In genomic region chr6:138654715-138655634, GRCh38 we compare ENCODE assay signal across 8 cellular contexts.
DNase-seq lines count a peak whose midpoint lies in the region; ATAC-seq and TF ChIP-seq lines count a peak whose summit lies in the region.

No MANE protein-coding gene starts in this region.

- TF ChIP-seq CTCF in activated CD8-positive, alpha-beta T cell treated with anti-CD3 and anti-CD28 coated beads for 36 hours (IDR thresholded peaks at IDR 0.05): no peak

- H3K27ac ChIP-seq in SJCRH30: no peak overlapping the region

- H3K9me3 Mint-ChIP-seq in activated CD8-positive, alpha-beta T cell treated with anti-CD3 and anti-CD28 coated beads for 36 hours: no peaks in the 10 kb centered on the region
- H3K9me3 Mint-ChIP-seq in activated CD8-positive, alpha-beta T cell treated with anti-CD3 and anti-CD28 coated beads, Interleukin-2, amount 10 ng/mL, durations not matched to agents 7 days and 5 days (ENCODE audit: insufficient read depth): no peaks in the 10 kb centered on the region
- no peaks in the 10 kb centered on the region for H3K9me3 Mint-ChIP-seq in activated CD4-positive, alpha-beta memory T cell treated with anti-CD3 and anti-CD28 coated beads, Interleukin-2, amount 10 ng/mL, durations not matched to agents 7 days and 5 days

- no peak overlapping the region for H3K27ac Mint-ChIP-seq in activated CD8-positive, alpha-beta T cell treated with anti-CD3 and anti-CD28 coated beads for 36 hours
- H3K27ac Mint-ChIP-seq in activated CD8-positive, alpha-beta T cell treated with anti-CD3 and anti-CD28 coated beads, Interleukin-2, amount 10 ng/mL, durations not matched to agents 7 days and 5 days: no peak overlapping the region
- peak overlapping the region; percentile 13 for H3K27ac Mint-ChIP-seq in activated CD4-positive, alpha-beta memory T cell treated with anti-CD3 and anti-CD28 coated beads, Interleukin-2, amount 10 ng/mL, durations not matched to agents 7 days and 5 days

- intact Hi-C loops in activated CD8-positive, alpha-beta T cell treated with anti-CD3 and anti-CD28 coated beads for 36 hours (cut with micrococcal nuclease): no loop called here

- CTCF ChIA-PET in activated CD8-positive, alpha-beta T cell treated with anti-CD3 and anti-CD28 coated beads for 36 hours (lab: Charles Lee): interaction anchor here (0.6 to 2.9 kb wide), 7 partner anchors 18 to 1147 kb away, joined by 3 to 12 read pairs (median 3); no protein-coding TSS in a partner anchor
- CTCF ChIA-PET in activated CD8-positive, alpha-beta T cell treated with anti-CD3 and anti-CD28 coated beads, Interleukin-2, amount 10 ng/mL, durations not matched to agents 7 days and 5 days (lab: Charles Lee): interaction anchor here (0.6 to 1.2 kb wide), 4 partner anchors 9 to 117 kb away, joined by 3 to 4 read pairs (median 3); no protein-coding TSS in a partner anchor
- CTCF ChIA-PET in activated CD4-positive, alpha-beta memory T cell treated with anti-CD3 and anti-CD28 coated beads, Interleukin-2, amount 10 ng/mL, durations not matched to agents 7 days and 5 days (lab: Charles Lee): interaction anchor here (0.7 to 1.5 kb wide), 3 partner anchors 37 to 148 kb away, joined by 3 to 5 read pairs (median 3); no protein-coding TSS in a partner anchor

- ATAC-seq in activated CD8-positive, alpha-beta T cell treated with anti-CD3 and anti-CD28 coated beads for 36 hours: peak; percentile 97
- ATAC-seq in activated CD8-positive, alpha-beta T cell treated with anti-CD3 and anti-CD28 coated beads, Interleukin-2, amount 10 ng/mL, durations not matched to agents 7 days and 5 days: no peak
- peak; percentile 98 for ATAC-seq in HG03045 (IDR thresholded peaks at IDR 0.05; ENCODE audit: unreplicated experiment)

- POLR2A ChIA-PET in activated CD8-positive, alpha-beta T cell treated with anti-CD3 and anti-CD28 coated beads for 36 hours (lab: Charles Lee): interaction anchor here (0.6 to 0.9 kb wide), 2 partner anchors 71 to 364 kb away, joined by 3 read pairs; no protein-coding TSS in a partner anchor
- POLR2A ChIA-PET in activated CD8-positive, alpha-beta T cell treated with anti-CD3 and anti-CD28 coated beads, Interleukin-2, amount 10 ng/mL, durations not matched to agents 7 days and 5 days (lab: Charles Lee): no interaction called here
- POLR2A ChIA-PET in activated CD4-positive, alpha-beta memory T cell treated with anti-CD3 and anti-CD28 coated beads, Interleukin-2, amount 10 ng/mL, durations not matched to agents 7 days and 5 days (lab: Charles Lee): interaction anchor here (0.9 kb wide), 1 partner anchor 9 kb away, joined by 3 read pairs; no protein-coding TSS in a partner anchor

- H3K4me1 Mint-ChIP-seq in activated CD8-positive, alpha-beta T cell treated with anti-CD3 and anti-CD28 coated beads for 36 hours (ENCODE audit: low read depth): peaks cover 18% of the 10 kb centered on the region
- peaks cover 4% of the 10 kb centered on the region for H3K4me1 Mint-ChIP-seq in activated CD8-positive, alpha-beta T cell treated with anti-CD3 and anti-CD28 coated beads, Interleukin-2, amount 10 ng/mL, durations not matched to agents 7 days and 5 days (ENCODE audit: low read depth)
- peaks cover 19% of the 10 kb centered on the region for H3K4me1 Mint-ChIP-seq in activated CD4-positive, alpha-beta memory T cell treated with anti-CD3 and anti-CD28 coated beads, Interleukin-2, amount 10 ng/mL, durations not matched to agents 7 days and 5 days

- H3K27me3 ChIP-seq in SJCRH30: no peaks in the 10 kb centered on the region

- H3K27me3 Mint-ChIP-seq in activated CD8-positive, alpha-beta T cell treated with anti-CD3 and anti-CD28 coated beads for 36 hours: peaks cover 27% of the 10 kb centered on the region
- H3K27me3 Mint-ChIP-seq in activated CD8-positive, alpha-beta T cell treated with anti-CD3 and anti-CD28 coated beads, Interleukin-2, amount 10 ng/mL, durations not matched to agents 7 days and 5 days (ENCODE audit: low read depth): peaks cover 13% of the 10 kb centered on the region
- H3K27me3 Mint-ChIP-seq in activated CD4-positive, alpha-beta memory T cell treated with anti-CD3 and anti-CD28 coated beads, Interleukin-2, amount 10 ng/mL, durations not matched to agents 7 days and 5 days: peaks cover 13% of the 10 kb centered on the region

- no peaks in the 10 kb centered on the region for H3K9me3 ChIP-seq in SJCRH30 (replicated peaks)

- H3K4me1 ChIP-seq in SJCRH30: peaks cover 10% of the 10 kb centered on the region

- H3K36me3 Mint-ChIP-seq in activated CD8-positive, alpha-beta T cell treated with anti-CD3 and anti-CD28 coated beads for 36 hours (ENCODE audit: low read depth): no peaks in the 10 kb centered on the region
- no peaks in the 10 kb centered on the region for H3K36me3 Mint-ChIP-seq in activated CD8-positive, alpha-beta T cell treated with anti-CD3 and anti-CD28 coated beads, Interleukin-2, amount 10 ng/mL, durations not matched to agents 7 days and 5 days (ENCODE audit: low read depth)
- H3K36me3 Mint-ChIP-seq in activated CD4-positive, alpha-beta memory T cell treated with anti-CD3 and anti-CD28 coated beads, Interleukin-2, amount 10 ng/mL, durations not matched to agents 7 days and 5 days (ENCODE audit: low read depth): no peaks in the 10 kb centered on the region

- DNase-seq in activated CD8-positive, alpha-beta T cell treated with anti-CD3 and anti-CD28 coated beads for 36 hours: peak; percentile 77
- DNase-seq in activated CD8-positive, alpha-beta T cell treated with anti-CD3 and anti-CD28 coated beads, Interleukin-2, amount 10 ng/mL, durations not matched to agents 7 days and 5 days: no peak
- no peak for DNase-seq in activated CD4-positive, alpha-beta memory T cell treated with anti-CD3 and anti-CD28 coated beads, Interleukin-2, amount 10 ng/mL, durations not matched to agents 7 days and 5 days
- peak; percentile 26 for DNase-seq in putamen (ENCODE audit: low spot score)
- no peak for DNase-seq in SHP77 (lab: John Stamatoyannopoulos, UW)
- DNase-seq in hippocampal formation (lab: John Stamatoyannopoulos, UW): no peak
- no peak for DNase-seq in SJCRH30

- H3K36me3 ChIP-seq in SJCRH30: no peaks in the 10 kb centered on the region

- H3K4me3 Mint-ChIP-seq in activated CD8-positive, alpha-beta T cell treated with anti-CD3 and anti-CD28 coated beads for 36 hours: no peak overlapping the region
- no peak overlapping the region for H3K4me3 Mint-ChIP-seq in activated CD8-positive, alpha-beta T cell treated with anti-CD3 and anti-CD28 coated beads, Interleukin-2, amount 10 ng/mL, durations not matched to agents 7 days and 5 days
- H3K4me3 Mint-ChIP-seq in activated CD4-positive, alpha-beta memory T cell treated with anti-CD3 and anti-CD28 coated beads, Interleukin-2, amount 10 ng/mL, durations not matched to agents 7 days and 5 days: peak overlapping the region; percentile 9

- no peak overlapping the region for H3K4me3 ChIP-seq in SJCRH30

Comparison
In these comparisons a context has a peak if more than half of its experiments do, and no peak if none do; other contexts are left out.
1. DNase-seq: peak in activated CD8-positive, alpha-beta T cell treated with anti-CD3 and anti-CD28 coated beads for 36 hours (single experiment) and putamen (single experiment); none in activated CD8-positive, alpha-beta T cell treated with anti-CD3 and anti-CD28 coated beads, Interleukin-2, amount 10 ng/mL, durations not matched to agents 7 days and 5 days (single experiment), activated CD4-positive, alpha-beta memory T cell treated with anti-CD3 and anti-CD28 coated beads, Interleukin-2, amount 10 ng/mL, durations not matched to agents 7 days and 5 days (single experiment), SHP77 (0 of 2), hippocampal formation (0 of 2) and SJCRH30 (0 of 2).